Comparison of ENCODE assay signal across 27 cellular contexts in the genomic region with DNA sequence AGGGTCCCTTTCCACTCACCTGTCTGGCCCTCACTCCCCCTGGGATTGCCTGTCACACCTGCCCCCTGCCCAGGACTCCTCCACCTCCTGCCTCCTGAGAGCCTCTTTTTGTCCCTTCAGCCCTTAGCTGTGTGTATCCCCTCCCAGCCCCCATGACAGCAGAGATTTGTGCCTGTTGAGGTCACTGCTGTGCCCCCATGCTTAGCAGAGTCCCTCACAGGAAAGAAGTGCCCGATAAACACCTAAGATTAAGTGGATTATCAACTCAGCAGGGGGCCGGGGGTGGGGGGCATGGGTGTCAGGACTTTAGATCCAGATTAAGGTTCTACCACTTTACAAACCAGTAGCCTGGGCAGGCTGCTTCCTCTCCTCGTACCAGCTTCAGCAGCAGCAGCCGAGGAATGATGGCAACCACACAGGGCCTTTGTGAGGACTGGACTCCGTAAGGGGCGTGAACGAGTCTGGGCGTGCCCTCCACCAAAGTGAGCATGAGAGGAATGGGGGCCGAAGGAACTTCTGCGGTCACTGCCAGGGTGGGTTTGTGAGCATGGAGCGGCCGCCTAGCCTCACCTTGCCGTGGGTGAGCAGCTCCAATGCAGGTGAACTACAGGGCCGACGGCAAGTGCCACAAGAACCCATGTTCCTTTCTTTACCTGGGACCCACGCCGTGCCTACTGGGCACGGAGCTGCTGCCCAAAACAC. TPM values are rescaled to one million over a fixed set of nuclear protein-coding genes. Genes with fewer than 3 reads are reported as not detected.
DNase-seq lines count a peak whose midpoint lies in the region; ATAC-seq and TF ChIP-seq lines count a peak whose summit lies in the region.
"Had no signal": no experiment of that assay in that cellular context is flagged by ENCODE, and none has a peak within 500 bp of the region (broad histone marks: within the 10 kb centered on the region; RNA-seq: fewer than 3 reads in every experiment).

No MANE protein-coding gene starts in this region.

- ATAC-seq in naive thymus-derived CD8-positive, alpha-beta T cell, result no peak
- no peak for ATAC-seq in activated T-helper 17 cell treated with anti-CD3 and anti-CD28 coated beads, Interleukin-2, amount 50 U/mL, for 72 hours (replicated peaks)
- ATAC-seq: gastrocnemius medialis, lower lobe of right lung, mucosa of descending colon had no signal

- H3K27ac Mint-ChIP-seq in nephron progenitor cell, result peak overlapping the region; percentile 91
- no peak overlapping the region for H3K27ac Mint-ChIP-seq in naive thymus-derived CD8-positive, alpha-beta T cell
- H3K27ac Mint-ChIP-seq in activated T-helper 17 cell treated with anti-CD3 and anti-CD28 coated beads, Interleukin-2, amount 50 U/mL, for 72 hours, result no peak overlapping the region
- H3K27ac Mint-ChIP-seq: activated naive CD8-positive, alpha-beta T cell treated with anti-CD3 and anti-CD28 coated beads for 36 hours; natural killer cell treated with Interleukin-12 subunit alpha and Interleukin-12 subunit beta and Interleukin-15 and Interleukin-18, amount 100 ng/mL, for 72 hours had no signal

- H3K36me3 ChIP-seq in WERI-Rb-1, result peaks cover 14% of the 10 kb centered on the region
- H3K36me3 ChIP-seq: breast epithelium, ovary had no signal

- no peak overlapping the region for H3K4me3 Mint-ChIP-seq in nephron progenitor cell
- no peak overlapping the region for H3K4me3 Mint-ChIP-seq in naive thymus-derived CD8-positive, alpha-beta T cell
- no peak overlapping the region for H3K4me3 Mint-ChIP-seq in activated T-helper 17 cell treated with anti-CD3 and anti-CD28 coated beads, Interleukin-2, amount 50 U/mL, for 72 hours
- H3K4me3 Mint-ChIP-seq: activated naive CD8-positive, alpha-beta T cell treated with anti-CD3 and anti-CD28 coated beads for 36 hours; natural killer cell treated with Interleukin-12 subunit alpha and Interleukin-12 subunit beta and Interleukin-15 and Interleukin-18, amount 100 ng/mL, for 72 hours had no signal

- POLR2A ChIA-PET in naive thymus-derived CD8-positive, alpha-beta T cell (lab: Charles Lee), result interaction anchor here (0.7 kb wide), 1 partner anchor 363 kb away, joined by 4 read pairs; no protein-coding TSS in a partner anchor

- H3K27me3 Mint-ChIP-seq in nephron progenitor cell (ENCODE audit: low read depth, poor library complexity), result peaks cover 18% of the 10 kb centered on the region
- peaks cover 0 to 16% (median 9%) of the 10 kb centered on the region in 5 donors for H3K27me3 Mint-ChIP-seq in naive thymus-derived CD8-positive, alpha-beta T cell
- H3K27me3 Mint-ChIP-seq in activated T-helper 17 cell treated with anti-CD3 and anti-CD28 coated beads, Interleukin-2, amount 50 U/mL, for 72 hours, result peaks cover 4% of the 10 kb centered on the region

- H3K9me3 ChIP-seq in WERI-Rb-1 (ENCODE audit: severe bottlenecking), result no peaks in the 10 kb centered on the region
- H3K9me3 ChIP-seq: BLaER1, breast epithelium, gastrocnemius medialis, lower lobe of right lung, mucosa of descending colon, ovary, stomach had no signal

- no peak overlapping the region for H3K4me3 ChIP-seq in WERI-Rb-1 (ENCODE audit: low read depth, low read length)
- H3K4me3 ChIP-seq: BLaER1, breast epithelium, gastrocnemius medialis, lower lobe of right lung, mucosa of descending colon, ovary, stomach had no signal

- peak overlapping the region; percentile 60 for H3K27ac ChIP-seq in WERI-Rb-1
- H3K27ac ChIP-seq: BLaER1, breast epithelium, gastrocnemius medialis, lower lobe of right lung, ovary, stomach, VCaP had no signal

- H3K27me3 ChIP-seq in WERI-Rb-1 (ENCODE audit: insufficient read depth, low read depth, severe bottlenecking), result no peaks in the 10 kb centered on the region
- H3K27me3 ChIP-seq: BLaER1, breast epithelium, gastrocnemius medialis, ovary had no signal

- in situ Hi-C loops in GM13976 (cut with MboI; ENCODE audit: low sequenced_read_pairs, unreplicated experiment), result no loop called here

- peaks cover 14% of the 10 kb centered on the region for H3K36me3 Mint-ChIP-seq in nephron progenitor cell (ENCODE audit: low read depth)
- peaks cover 0 to 13% (median 2%) of the 10 kb centered on the region in 3 donors for H3K36me3 Mint-ChIP-seq in naive thymus-derived CD8-positive, alpha-beta T cell
- peaks cover 15% of the 10 kb centered on the region for H3K36me3 Mint-ChIP-seq in activated T-helper 17 cell treated with anti-CD3 and anti-CD28 coated beads, Interleukin-2, amount 50 U/mL, for 72 hours (ENCODE audit: low read depth)
- H3K36me3 Mint-ChIP-seq: activated naive CD8-positive, alpha-beta T cell treated with anti-CD3 and anti-CD28 coated beads for 36 hours; natural killer cell treated with Interleukin-12 subunit alpha and Interleukin-12 subunit beta and Interleukin-15 and Interleukin-18, amount 100 ng/mL, for 72 hours had no signal

- DNase-seq in 8988T, result peak; percentile 5
- peak; percentile 12 for DNase-seq in GM13976 (ENCODE audit: low spot score)
- DNase-seq in WERI-Rb-1, result peak; percentile 73
- DNase-seq in nephron progenitor cell, result no peak
- DNase-seq in naive thymus-derived CD8-positive, alpha-beta T cell, result no peak
- no peak for DNase-seq in hepatic stellate cell (ENCODE audit: low spot score)
- DNase-seq: activated CD4-positive, alpha-beta T cell treated with anti-CD3 and anti-CD28 coated beads for 48 hours; activated effector memory CD4-positive, alpha-beta T cell treated with Interleukin-2 at 50 U/mL for 16 hours; activated naive CD8-positive, alpha-beta T cell treated with anti-CD3 and anti-CD28 coated beads for 36 hours; anterior cingulate cortex; gastrocnemius medialis; hippocampal formation; Karpas-422; lower lobe of right lung; mucosa of descending colon; NCI-H1417; NCI-H2029 treated with DMSO at 0.1 percent for 48 hours; small intestine; stimulated activated CD8-positive, alpha-beta memory T cell treated with anti-CD3 and anti-CD28 coated beads, Interleukin-4, amount 100 ng/mL, for 48 hours; stomach; T-helper 9 cell had no signal

- H3K9me3 Mint-ChIP-seq in nephron progenitor cell, result no peaks in the 10 kb centered on the region
- H3K9me3 Mint-ChIP-seq in naive thymus-derived CD8-positive, alpha-beta T cell, result no peaks in the 10 kb centered on the region
- no peaks in the 10 kb centered on the region for H3K9me3 Mint-ChIP-seq in activated T-helper 17 cell treated with anti-CD3 and anti-CD28 coated beads, Interleukin-2, amount 50 U/mL, for 72 hours
- H3K9me3 Mint-ChIP-seq: activated naive CD8-positive, alpha-beta T cell treated with anti-CD3 and anti-CD28 coated beads for 36 hours; natural killer cell treated with Interleukin-12 subunit alpha and Interleukin-12 subunit beta and Interleukin-15 and Interleukin-18, amount 100 ng/mL, for 72 hours had no signal

- TF ChIP-seq CTCF in GM13976 (IDR thresholded peaks at IDR 0.05; ENCODE audit: borderline replicate concordance, control extremely low read depth, extremely low read depth, insufficient read depth, missing control alignments) (no peak), WERI-Rb-1 (IDR thresholded peaks at IDR 0.05; ENCODE audit: low read depth, low read length) (no peak), nephron progenitor cell (IDR thresholded peaks at IDR 0.05) (no peak)

- peaks cover 30% of the 10 kb centered on the region for H3K4me1 Mint-ChIP-seq in nephron progenitor cell
- peaks cover 9 to 17% (median 13%) of the 10 kb centered on the region in 4 donors for H3K4me1 Mint-ChIP-seq in naive thymus-derived CD8-positive, alpha-beta T cell
- H3K4me1 Mint-ChIP-seq in activated T-helper 17 cell treated with anti-CD3 and anti-CD28 coated beads, Interleukin-2, amount 50 U/mL, for 72 hours, result peaks cover 9% of the 10 kb centered on the region

RNA-seq across cellular contexts. Expression of a gene that starts 36.1 kb away (rescaled TPM):
- 10 to 100 TPM; 29.3 to 29.4 TPM for total RNA-seq in naive thymus-derived CD8-positive, alpha-beta T cell
- 1 to 10 TPM in 2 of 3 donors, under 1 TPM in 1; 0.49 to 1.9 (median 1.2) TPM for polyA plus RNA-seq in naive thymus-derived CD8-positive, alpha-beta T cell
- 10 to 100 TPM; 27.8 to 33.2 TPM for total RNA-seq in activated T-helper 17 cell treated with anti-CD3 and anti-CD28 coated beads, Interleukin-2, amount 50 U/mL, for 72 hours

RNA-seq across cellular contexts. Expression of a gene that starts 56.1 kb away (rescaled TPM):
- 10 to 100 TPM; 42.2 to 49.4 TPM for total RNA-seq in naive thymus-derived CD8-positive, alpha-beta T cell
- 10 to 100 TPM; 12.9 to 26.9 (median 19.2) TPM for polyA plus RNA-seq in naive thymus-derived CD8-positive, alpha-beta T cell
- 10 to 100 TPM; 22.8 to 29.2 TPM for total RNA-seq in activated T-helper 17 cell treated with anti-CD3 and anti-CD28 coated beads, Interleukin-2, amount 50 U/mL, for 72 hours

Comparison
In these comparisons a context has a peak if more than half of its experiments do, and no peak if none do; other contexts are left out.
1. DNase-seq: peak in 8988T (single experiment), GM13976 (single experiment) and WERI-Rb-1 (single experiment); none in nephron progenitor cell (single experiment), naive thymus-derived CD8-positive, alpha-beta T cell (0 of 10) and hepatic stellate cell (single experiment).